ENCODE assay signal across 24 cellular contexts in the genomic region with DNA sequence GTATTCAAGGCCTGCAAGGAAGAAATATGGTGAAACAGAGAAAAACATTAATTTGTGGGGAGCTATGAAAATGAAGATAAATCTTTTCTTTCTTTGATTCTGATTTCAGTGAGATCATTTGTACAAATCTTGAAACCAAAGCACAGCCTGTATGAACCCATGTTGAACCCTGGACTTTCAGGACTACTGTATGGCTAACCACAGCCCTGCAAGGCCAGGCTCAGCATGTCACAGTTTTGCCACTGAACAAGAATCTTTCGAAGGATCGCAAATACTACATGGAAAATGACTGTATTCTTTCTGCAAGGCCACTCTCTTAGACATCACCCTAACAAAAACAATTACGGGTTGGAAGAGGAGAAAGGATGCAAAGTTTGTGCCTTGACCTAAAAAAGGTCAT.
"Had no signal": no experiment of that assay in that cellular context is flagged by ENCODE, and none has a peak within 500 bp of the region (broad histone marks: within the 10 kb centered on the region; RNA-seq: fewer than 3 reads in every experiment).

No MANE protein-coding gene starts in this region.

- H3K36me3 ChIP-seq: colonic mucosa, esophagus squamous epithelium, gastrocnemius medialis, heart right ventricle, left lung, lower lobe of right lung had no signal

- H3K27ac Mint-ChIP-seq: dendritic cell treated with granulocyte-macrophage colony-stimulating factor and Interleukin-4, amounts not matched to agents 40 ng/mL and 50 ng/mL, for 4 days; mesothelial cell of epicardium; naive B cell; naive thymus-derived CD8-positive, alpha-beta T cell had no signal

- H3K4me3 ChIP-seq: colonic mucosa, esophagus squamous epithelium, gastrocnemius medialis, heart right ventricle, left lung, lower lobe of right lung, mucosa of descending colon had no signal

- ATAC-seq: gastrocnemius medialis; heart right ventricle; left cardiac atrium; left lung; left ventricle myocardium superior; lower lobe of right lung; mucosa of descending colon; naive thymus-derived CD8-positive, alpha-beta T cell had no signal

- H3K4me1 Mint-ChIP-seq: naive B cell; naive thymus-derived CD8-positive, alpha-beta T cell had no signal

- DNase-seq: colonic mucosa; cortex of kidney; effector memory CD4-positive, alpha-beta T cell; esophagus squamous epithelium; foreskin fibroblast; foreskin melanocyte; gastrocnemius medialis; glutamatergic neuron; head of caudate nucleus; heart right ventricle; hippocampal formation; left cardiac atrium; left lung; left ventricle myocardium superior; lower lobe of right lung; mesenchymal stem cell; mucosa of descending colon; naive B cell; naive thymus-derived CD8-positive, alpha-beta T cell had no signal

- H3K27ac ChIP-seq: colonic mucosa, gastrocnemius medialis, heart right ventricle, left lung, lower lobe of right lung had no signal

- H3K9me3 ChIP-seq: colonic mucosa, esophagus squamous epithelium, gastrocnemius medialis, heart right ventricle, left lung, lower lobe of right lung, mucosa of descending colon had no signal

- H3K9me3 Mint-ChIP-seq: dendritic cell treated with granulocyte-macrophage colony-stimulating factor and Interleukin-4, amounts not matched to agents 40 ng/mL and 50 ng/mL, for 4 days; mesothelial cell of epicardium; naive B cell had no signal

- H3K27me3 ChIP-seq: colonic mucosa, esophagus squamous epithelium, gastrocnemius medialis, heart right ventricle, left lung had no signal

- H3K27me3 Mint-ChIP-seq: dendritic cell treated with granulocyte-macrophage colony-stimulating factor and Interleukin-4, amounts not matched to agents 40 ng/mL and 50 ng/mL, for 4 days; naive B cell had no signal

- H3K4me3 Mint-ChIP-seq: dendritic cell treated with granulocyte-macrophage colony-stimulating factor and Interleukin-4, amounts not matched to agents 40 ng/mL and 50 ng/mL, for 4 days; mesothelial cell of epicardium; naive B cell; naive thymus-derived CD8-positive, alpha-beta T cell had no signal

- FAIRE-seq: endothelial cell of umbilical vein, islet of Langerhans, keratinocyte had no signal

- H3K4me1 ChIP-seq: colonic mucosa, gastrocnemius medialis, left lung, lower lobe of right lung had no signal

- H3K36me3 Mint-ChIP-seq: mesothelial cell of epicardium; naive B cell; naive thymus-derived CD8-positive, alpha-beta T cell had no signal
